8 cellular contexts compared by ENCODE assay signal in the genomic region with DNA sequence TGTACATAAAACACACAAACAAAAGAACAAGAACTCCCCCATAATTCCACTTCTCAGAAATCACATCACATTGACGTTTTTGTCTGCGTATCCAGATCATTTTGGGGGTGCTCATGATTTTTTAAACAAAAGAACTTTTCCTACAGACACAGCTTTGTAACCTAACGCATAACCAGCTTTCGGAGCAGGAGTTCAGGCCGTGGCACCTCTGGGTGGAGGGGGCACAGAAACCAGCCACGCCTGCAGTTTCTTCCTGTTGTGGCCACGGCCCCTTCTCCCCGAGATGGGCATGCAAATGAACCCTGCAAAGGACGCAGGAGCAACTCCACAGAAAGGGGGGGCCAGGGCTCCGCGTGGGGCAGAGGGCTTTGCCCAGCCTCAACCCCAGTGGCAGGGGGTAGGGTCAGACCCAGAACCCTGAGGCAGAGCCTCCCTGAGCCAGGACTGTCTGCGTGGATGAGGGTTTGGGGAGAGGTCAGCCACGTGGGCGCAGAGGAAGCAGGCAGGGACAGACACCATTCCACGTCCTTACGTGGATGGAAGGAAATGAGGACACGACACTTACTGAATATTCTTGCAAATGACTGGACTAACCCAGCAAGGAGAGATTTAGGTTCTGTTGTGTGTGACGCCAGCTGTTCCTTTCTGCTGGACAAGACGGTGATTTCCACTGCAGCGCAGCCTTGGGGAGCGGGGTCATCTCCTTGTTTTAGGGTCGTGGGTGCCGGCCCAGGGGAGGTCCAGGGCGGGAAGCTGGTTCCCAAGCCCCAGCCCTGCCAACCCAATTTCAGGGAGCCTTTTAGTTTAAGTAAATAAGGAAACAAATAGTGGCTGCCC.
DNase-seq lines count a peak whose midpoint lies in the region; ATAC-seq and TF ChIP-seq lines count a peak whose summit lies in the region.

No MANE protein-coding gene starts in this region.

- peaks cover 24% of the 10 kb centered on the region for H3K36me3 ChIP-seq in CD8-positive, alpha-beta memory T cell (ENCODE audit: insufficient read depth, low read length)
- H3K36me3 ChIP-seq in left ventricle myocardium inferior (no peaks in the 10 kb centered on the region), stomach smooth muscle (ENCODE audit: control insufficient read depth in 2 of 2, insufficient read depth in 2 of 2, low read length in 2 of 2) (peaks cover 3% of the 10 kb centered on the region in 2 donors)

- peaks cover 59 to 74% (median 71%) of the 10 kb centered on the region in 3 donors for H3K4me1 Mint-ChIP-seq in CD8-positive, alpha-beta memory T cell
- H3K4me1 Mint-ChIP-seq in activated CD4-positive, alpha-beta memory T cell treated with anti-CD3 and anti-CD28 coated beads, Interleukin-2, amount 10 ng/mL, durations not matched to agents 7 days and 5 days = peaks cover 59% of the 10 kb centered on the region

- peaks cover 59% of the 10 kb centered on the region for H3K4me1 ChIP-seq in CD8-positive, alpha-beta memory T cell (ENCODE audit: insufficient read depth, low read length)
- peaks cover 59% of the 10 kb centered on the region for H3K4me1 ChIP-seq in left ventricle myocardium inferior
- H3K4me1 ChIP-seq in stomach smooth muscle (ENCODE audit: control insufficient read depth, insufficient read depth, low read length) = peaks cover 48% of the 10 kb centered on the region

- peak overlapping the region; percentile 76 to 92 (median 77) for H3K4me3 Mint-ChIP-seq in CD8-positive, alpha-beta memory T cell
- H3K4me3 Mint-ChIP-seq in activated CD4-positive, alpha-beta memory T cell treated with anti-CD3 and anti-CD28 coated beads, Interleukin-2, amount 10 ng/mL, durations not matched to agents 7 days and 5 days = peak overlapping the region; percentile 55

- peak overlapping the region; percentile 40 for H3K4me3 ChIP-seq in CD8-positive, alpha-beta memory T cell (ENCODE audit: low read length)
- H3K4me3 ChIP-seq in left ventricle myocardium inferior (no peak overlapping the region), stomach smooth muscle (ENCODE audit: low read length in 2 of 2) (no peak overlapping the region)

- peak in 3 of 5 donors; percentile 44 to 68 (median 53) for DNase-seq in CD8-positive, alpha-beta memory T cell
- DNase-seq in activated CD4-positive, alpha-beta memory T cell treated with anti-CD3 and anti-CD28 coated beads, Interleukin-2, amount 10 ng/mL, durations not matched to agents 7 days and 5 days = peak; percentile 27
- no peak for DNase-seq in left ventricle myocardium inferior
- DNase-seq in OCI-M1 (lab: John Stamatoyannopoulos, UW) = no peak
- no peak for DNase-seq in SIG-M5 (lab: John Stamatoyannopoulos, UW)
- DNase-seq in NCI-H1048 (lab: John Stamatoyannopoulos, UW) = no peak

- H3K27ac Mint-ChIP-seq in CD8-positive, alpha-beta memory T cell = peak overlapping the region; percentile 78 to 97 (median 90)
- peak overlapping the region; percentile 79 for H3K27ac Mint-ChIP-seq in activated CD4-positive, alpha-beta memory T cell treated with anti-CD3 and anti-CD28 coated beads, Interleukin-2, amount 10 ng/mL, durations not matched to agents 7 days and 5 days

- no peaks in the 10 kb centered on the region for H3K9me3 ChIP-seq in CD8-positive, alpha-beta memory T cell (ENCODE audit: low read length)
- H3K9me3 ChIP-seq in left ventricle myocardium inferior (replicated peaks) (no peaks in the 10 kb centered on the region), stomach smooth muscle (ENCODE audit: control insufficient read depth in 2 of 2, low read length in 2 of 2) (no peaks in the 10 kb centered on the region)

- H3K27me3 ChIP-seq in CD8-positive, alpha-beta memory T cell (ENCODE audit: insufficient read depth, low read length, poor library complexity, severe bottlenecking) = no peaks in the 10 kb centered on the region
- H3K27me3 ChIP-seq in left ventricle myocardium inferior (ENCODE audit: low read depth) (no peaks in the 10 kb centered on the region), stomach smooth muscle (ENCODE audit: control insufficient read depth in 1 of 2, insufficient read depth in 2 of 2, low read length in 2 of 2) (no peaks in the 10 kb centered on the region)

- peaks cover 0 to 3% (median 0%) of the 10 kb centered on the region in 5 donors for H3K9me3 Mint-ChIP-seq in CD8-positive, alpha-beta memory T cell
- H3K9me3 Mint-ChIP-seq in activated CD4-positive, alpha-beta memory T cell treated with anti-CD3 and anti-CD28 coated beads, Interleukin-2, amount 10 ng/mL, durations not matched to agents 7 days and 5 days = peaks cover 11% of the 10 kb centered on the region

- H3K27me3 Mint-ChIP-seq in CD8-positive, alpha-beta memory T cell = peaks cover 0 to 4% of the 10 kb centered on the region in 2 donors
- H3K27me3 Mint-ChIP-seq in activated CD4-positive, alpha-beta memory T cell treated with anti-CD3 and anti-CD28 coated beads, Interleukin-2, amount 10 ng/mL, durations not matched to agents 7 days and 5 days = no peaks in the 10 kb centered on the region

- no peak for TF ChIP-seq CTCF in left ventricle myocardium inferior (IDR thresholded peaks at IDR 0.05; ENCODE audit: borderline replicate concordance)

- no peak overlapping the region for H3K27ac ChIP-seq in CD8-positive, alpha-beta memory T cell (ENCODE audit: low read depth, low read length)
- H3K27ac ChIP-seq in left ventricle myocardium inferior (replicated peaks) (peak overlapping the region; percentile 93), stomach smooth muscle (ENCODE audit: low read length) (peak overlapping the region; percentile 24)

- peaks cover 5 to 63% (median 16%) of the 10 kb centered on the region in 3 donors for H3K36me3 Mint-ChIP-seq in CD8-positive, alpha-beta memory T cell
- H3K36me3 Mint-ChIP-seq in activated CD4-positive, alpha-beta memory T cell treated with anti-CD3 and anti-CD28 coated beads, Interleukin-2, amount 10 ng/mL, durations not matched to agents 7 days and 5 days (ENCODE audit: low read depth) = peaks cover 45% of the 10 kb centered on the region

- CTCF ChIA-PET in CD8-positive, alpha-beta memory T cell (lab: Charles Lee) = interaction anchor here (0.9 to 2.7 kb wide), 4 partner anchors 43 to 161 kb away, joined by 3 to 13 read pairs (median 4); no protein-coding TSS in a partner anchor
- CTCF ChIA-PET in activated CD4-positive, alpha-beta memory T cell treated with anti-CD3 and anti-CD28 coated beads, Interleukin-2, amount 10 ng/mL, durations not matched to agents 7 days and 5 days (lab: Charles Lee) = interaction anchor here (1.0 to 1.7 kb wide), 3 partner anchors 42 to 344 kb away, joined by 3 to 8 read pairs (median 3); no protein-coding TSS in a partner anchor

- no peak overlapping the region for H3K9ac ChIP-seq in stomach smooth muscle (ENCODE audit: low read length in 2 of 2)

- intact Hi-C loops in left ventricle myocardium inferior (cut with micrococcal nuclease) = no loop called here

- peak; percentile 29 for ATAC-seq in GM21786 (IDR thresholded peaks at IDR 0.05; ENCODE audit: unreplicated experiment)

- POLR2A ChIA-PET in CD8-positive, alpha-beta memory T cell (lab: Charles Lee) = interaction anchor here (0.7 to 1.2 kb wide), 4 partner anchors 42 to 94 kb away, joined by 3 to 4 read pairs (median 3); no protein-coding TSS in a partner anchor
- POLR2A ChIA-PET in activated CD4-positive, alpha-beta memory T cell treated with anti-CD3 and anti-CD28 coated beads, Interleukin-2, amount 10 ng/mL, durations not matched to agents 7 days and 5 days (lab: Charles Lee) = interaction anchor here (1.1 to 2.7 kb wide), 8 partner anchors 10 to 95 kb away, joined by 3 to 23 read pairs (median 6); no protein-coding TSS in a partner anchor

Comparison
In these comparisons a context has a peak if more than half of its experiments do, and no peak if none do; other contexts are left out.
1. DNase-seq: peak in CD8-positive, alpha-beta memory T cell (3 of 5) and activated CD4-positive, alpha-beta memory T cell treated with anti-CD3 and anti-CD28 coated beads, Interleukin-2, amount 10 ng/mL, durations not matched to agents 7 days and 5 days (single experiment); none in left ventricle myocardium inferior (single experiment), OCI-M1 (single experiment), SIG-M5 (single experiment) and NCI-H1048 (single experiment).